ENCODE assay signal across 26 cellular contexts in genomic region chr7:154412105-154412504, GRCh38.
"Had no signal": no experiment of that assay in that cellular context is flagged by ENCODE, and none has a peak within 500 bp of the region (broad histone marks: within the 10 kb centered on the region; RNA-seq: fewer than 3 reads in every experiment).

No MANE protein-coding gene starts in this region.

- ATAC-seq: stimulated activated effector memory CD8-positive, alpha-beta T cell treated with anti-CD3 and anti-CD28 coated beads, Interleukin-12 subunit alpha, Interleukin-12 subunit beta, amount 100 ng/mL, for 72 hours; stimulated activated memory B cell treated with anti-CD40 and anti-IgM and Interleukin-4, amounts not matched to agents 10 μg/mL and 1 μg/mL and 100 μg/mL, for 72 hours; stimulated activated naive B cell treated with anti-CD40 and anti-IgM and Interleukin-4, amounts not matched to agents 10 μg/mL and 1 μg/mL and 100 μg/mL, for 72 hours; stimulated activated naive CD8-positive, alpha-beta T cell treated with anti-CD3 and anti-CD28 coated beads, Interleukin-15, amount 100 ng/mL, for 72 hours; stimulated activated naive CD8-positive, alpha-beta T cell treated with anti-CD3 and anti-CD28 coated beads, Interleukin-15, Interleukin-2, amounts not matched to agents 100 U/mL and 50 U/mL, for 24 hours; upper lobe of right lung had no signal

- H3K4me3 ChIP-seq: stomach, suprapubic skin, testis, thoracic aorta, thyroid gland, tibial artery, tibial nerve, transverse colon, upper lobe of left lung, upper lobe of right lung, uterus, vagina had no signal

- DNase-seq: stimulated activated CD4-positive, alpha-beta T cell treated with anti-CD3 and anti-CD28 coated beads, Interleukin-2, amount 100 ng/mL, for 48 hours; stimulated activated CD4-positive, alpha-beta T cell treated with anti-CD3 and anti-CD28 coated beads, Interleukin-4, amount 100 ng/mL, for 1 hour; stimulated activated CD4-positive, alpha-beta T cell treated with anti-CD3 and anti-CD28 coated beads, Interleukin-4, amount 100 ng/mL, for 24 hours; stimulated activated CD4-positive, alpha-beta T cell treated with anti-CD3 and anti-CD28 coated beads, Interleukin-4, amount 100 ng/mL, for 4 hours; stimulated activated naive B cell treated with anti-CD40 and anti-IgM and Interleukin-4, amounts not matched to agents 10 μg/mL and 1 μg/mL and 100 μg/mL, for 72 hours; stimulated activated naive CD4-positive, alpha-beta T cell; stimulated activated naive CD4-positive, alpha-beta T cell treated with Interleukin-2 at 50 U/mL for 16 hours; stimulated activated naive CD8-positive, alpha-beta T cell treated with anti-CD3 and anti-CD28 coated beads, Interleukin-15, amount 100 ng/mL, for 72 hours; stimulated activated naive CD8-positive, alpha-beta T cell treated with anti-CD3 and anti-CD28 coated beads, Interleukin-15, Interleukin-2, amounts not matched to agents 100 U/mL and 50 U/mL, for 24 hours; stomach; substantia nigra; testis; thyroid gland; tibial artery; transverse colon; trophoblast cell; upper lobe of left lung; upper lobe of right lung; uterus had no signal

- H3K9me3 ChIP-seq: stomach, suprapubic skin, testis, thoracic aorta, thyroid gland, tibial artery, tibial nerve, transverse colon, upper lobe of right lung, uterus, vagina had no signal

- H3K27me3 ChIP-seq: stomach, suprapubic skin, testis, thyroid gland, tibial artery, tibial nerve, transverse colon, upper lobe of left lung, upper lobe of right lung, uterus, vagina had no signal

- H3K36me3 ChIP-seq: stomach, suprapubic skin, thoracic aorta, thyroid gland, tibial artery, tibial nerve, transverse colon, upper lobe of left lung, upper lobe of right lung, uterus, vagina had no signal

- H3K4me1 ChIP-seq: stomach, suprapubic skin, testis, thyroid gland, tibial artery, tibial nerve, transverse colon, upper lobe of left lung, upper lobe of right lung, uterus, vagina had no signal

- FAIRE-seq: urothelium cell line had no signal

- H3K27ac ChIP-seq: stomach, suprapubic skin, testis, thoracic aorta, thyroid gland, tibial artery, tibial nerve, transverse colon, upper lobe of left lung, upper lobe of right lung, uterus, vagina had no signal
